Comparison of ENCODE assay signal across 22 cellular contexts in the genomic region with DNA sequence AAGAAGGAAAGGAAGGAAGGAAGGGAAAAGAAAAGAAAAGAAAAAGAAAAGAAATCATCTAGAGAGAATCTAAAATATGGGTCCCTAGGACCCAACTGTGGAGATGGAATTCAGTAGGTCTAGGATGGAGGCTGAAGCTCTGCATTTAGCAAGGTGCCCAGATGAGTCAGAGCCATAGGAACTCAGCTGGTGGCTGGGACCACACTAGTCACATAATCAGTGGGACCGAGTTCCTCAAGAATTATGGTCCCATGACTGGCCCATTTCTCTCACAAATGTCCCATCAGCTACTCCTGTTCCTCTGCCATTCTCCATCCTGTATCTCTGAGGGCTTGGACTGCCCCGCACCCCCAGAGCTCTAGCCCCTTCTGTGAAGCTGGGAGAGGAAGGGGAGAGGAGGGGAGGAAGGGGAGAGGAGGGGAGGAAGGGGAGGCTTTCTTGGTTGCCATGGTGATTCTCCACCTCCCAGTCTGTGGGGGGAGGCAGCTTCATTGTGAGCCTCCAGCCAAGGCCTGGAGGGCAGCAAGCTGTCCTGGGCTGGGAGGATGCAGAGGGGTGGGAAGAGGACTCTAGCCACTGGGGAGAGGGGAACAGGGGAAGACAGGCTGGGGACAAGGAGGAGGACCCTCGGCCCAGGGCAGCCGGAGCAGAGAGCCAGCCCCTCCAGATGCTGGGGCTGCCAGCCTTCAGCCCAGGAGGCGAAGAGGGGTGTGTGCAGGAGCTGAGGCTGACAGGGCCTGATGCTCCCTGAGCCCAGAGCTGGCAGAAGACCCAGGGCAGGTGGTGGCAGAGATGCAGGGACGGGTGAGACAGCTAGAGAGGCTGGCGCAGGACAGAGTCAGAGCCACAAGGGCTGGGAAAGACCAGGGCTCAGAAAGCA. TPM values are rescaled to one million over a fixed set of nuclear protein-coding genes. Genes with fewer than 3 reads are reported as not detected.
DNase-seq lines count a peak whose midpoint lies in the region; ATAC-seq and TF ChIP-seq lines count a peak whose summit lies in the region.
"Had no signal": no experiment of that assay in that cellular context is flagged by ENCODE, and none has a peak within 500 bp of the region (broad histone marks: within the 10 kb centered on the region; RNA-seq: fewer than 3 reads in every experiment).

No MANE protein-coding gene starts in this region.

- peak; percentile 19 for ATAC-seq in upper lobe of right lung
- no peak for ATAC-seq in left lung
- no peak for ATAC-seq in HG02610 (IDR thresholded peaks at IDR 0.05; ENCODE audit: unreplicated experiment)
- ATAC-seq: activated CD4-positive, CD25-positive, alpha-beta regulatory T cell treated with anti-CD3 and anti-CD28 coated beads, Interleukin-2, amount 50 U/mL, for 24 hours; heart left ventricle; lower lobe of right lung; stimulated activated naive CD8-positive, alpha-beta T cell treated with anti-CD3 and anti-CD28 coated beads, Interleukin-15, amount 100 ng/mL, for 72 hours had no signal

- H3K27ac ChIP-seq in upper lobe of right lung (no peak overlapping the region), left lung (no peak overlapping the region), brain microvascular endothelial cell (no peak overlapping the region)
- H3K27ac ChIP-seq: heart left ventricle, lower lobe of right lung had no signal

- no peaks in the 10 kb centered on the region for H3K27me3 ChIP-seq in upper lobe of right lung
- H3K27me3 ChIP-seq in left lung, result peaks cover 0 to 43% of the 10 kb centered on the region in 2 donors
- no peaks in the 10 kb centered on the region for H3K27me3 ChIP-seq in brain microvascular endothelial cell (replicated peaks)

- in situ Hi-C loops in brain microvascular endothelial cell (cut with HindIII; ENCODE audit: low pct_ligation_motif_present, low sequenced_read_pairs), result no loop called here

- H3K9me3 ChIP-seq in upper lobe of right lung (no peaks in the 10 kb centered on the region), left lung (no peaks in the 10 kb centered on the region)
- H3K9me3 ChIP-seq: heart left ventricle, lower lobe of right lung had no signal

- H3K36me3 ChIP-seq in upper lobe of right lung, result no peaks in the 10 kb centered on the region
- H3K36me3 ChIP-seq in left lung, result no peaks in the 10 kb centered on the region
- no peaks in the 10 kb centered on the region for H3K36me3 ChIP-seq in brain microvascular endothelial cell (replicated peaks)
- H3K36me3 ChIP-seq: heart left ventricle, lower lobe of right lung had no signal

- H3K4me1 ChIP-seq in upper lobe of right lung, result no peaks in the 10 kb centered on the region
- no peaks in the 10 kb centered on the region for H3K4me1 ChIP-seq in left lung
- H3K4me1 ChIP-seq: heart left ventricle, lower lobe of right lung had no signal

- intact Hi-C loops in upper lobe of right lung (cut with DNase I), result no loop called here
- intact Hi-C loops in left lung (cut with DNase I), result no loop called here

- peak; percentile 15 for DNase-seq in NCI-H2227 (lab: John Stamatoyannopoulos, UW; ENCODE audit: unreplicated experiment)
- DNase-seq in NCI-H2227 treated with DMSO at 0.1 percent for 48 hours (lab: John Stamatoyannopoulos, UW), result no peak
- DNase-seq in NCI-H446 treated with DMSO at 0.1 percent for 48 hours (lab: John Stamatoyannopoulos, UW), result peak; percentile 45
- peak; percentile 57 for DNase-seq in glomerular visceral epithelial cell (ENCODE audit: extremely low spot score)
- no peak for DNase-seq in upper lobe of right lung
- no peak for DNase-seq in left lung
- DNase-seq in brain microvascular endothelial cell, result no peak
- DNase-seq: 8988T; activated CD8-positive, alpha-beta memory T cell treated with anti-CD3 and anti-CD28 coated beads for 24 hours; activated naive CD4-positive, alpha-beta T cell treated with anti-CD3 and anti-CD28 coated beads, Interleukin-2, amount 10 ng/mL, durations not matched to agents 7 days and 5 days; activated T-cell treated with anti-CD3 and anti-CD28 coated beads, Interleukin-2, amount 50 U/mL, for 48 hours; COR-L47; heart left ventricle; immature natural killer cell; lower lobe of right lung; NCI-H1417; stimulated activated CD4-positive, alpha-beta T cell treated with anti-CD3 and anti-CD28 coated beads, Interleukin-2, amount 100 ng/mL, for 48 hours; stimulated activated naive CD8-positive, alpha-beta T cell treated with anti-CD3 and anti-CD28 coated beads, Interleukin-15, amount 100 ng/mL, for 72 hours; T1000 had no signal

- H3K4me3 ChIP-seq in upper lobe of right lung, result no peak overlapping the region
- H3K4me3 ChIP-seq in left lung, result no peak overlapping the region
- no peak overlapping the region for H3K4me3 ChIP-seq in brain microvascular endothelial cell (ENCODE audit: low read depth, low read length)
- H3K4me3 ChIP-seq: heart left ventricle, lower lobe of right lung, smooth muscle cell had no signal

- no peak for TF ChIP-seq CTCF in upper lobe of right lung (IDR thresholded peaks at IDR 0.05)
- TF ChIP-seq CTCF in left lung (IDR thresholded peaks at IDR 0.05), result no peak
- TF ChIP-seq CTCF in brain microvascular endothelial cell (IDR thresholded peaks at IDR 0.05; ENCODE audit: low read depth, low read length, missing control alignments), result no peak

RNA-seq across cellular contexts. Expression of gene LHX1, which starts 37.8 kb away (rescaled TPM):
- total RNA-seq in upper lobe of right lung, result not detected
- total RNA-seq in left lung, result not detected
- total RNA-seq: heart left ventricle, lower lobe of right lung, smooth muscle cell had no signal

RNA-seq across cellular contexts. Expression of gene AATF, which starts 49.3 kb away (rescaled TPM):
- 42.8 TPM for total RNA-seq in upper lobe of right lung
- total RNA-seq in left lung, result 10 to 100 TPM; 31.6 to 41.3 TPM

Comparison
In these comparisons a context has a peak if more than half of its experiments do, and no peak if none do; other contexts are left out.
1. DNase-seq: peak in NCI-H2227 (single experiment), NCI-H446 treated with DMSO at 0.1 percent for 48 hours (single experiment) and glomerular visceral epithelial cell (single experiment); none in NCI-H2227 treated with DMSO at 0.1 percent for 48 hours (single experiment), upper lobe of right lung (single experiment), left lung (0 of 2) and brain microvascular endothelial cell (single experiment).